ENCODE assay signal across 1 cellular context in genomic region chr10:89327803-89328441, GRCh38.
TF ChIP-seq lines count a peak whose summit lies in the region.

IFIT3 (plus strand) TSS chr10:89327997; CDS start chr10:89328074, 77 bp downstream.

TF ChIP-seq in IMR-90, 13 proteins besides CTCF, POLR2A, EP300 and RAD21 (continued from another document):
- TF ChIP-seq USF2 (IDR thresholded peaks at IDR 0.05; ENCODE audit: low read depth, low read length) (peak; percentile 22; the same call in 1 of the 2 replicates), SMC3 (IDR thresholded peaks at IDR 0.05; ENCODE audit: low read depth, low read length) (0 out of 2 replicates have a peak, but pooled peaks have one; percentile 4)
